Comparison of ENCODE assay signal across 1 cellular context in genomic region chr11:13475091-13475490, GRCh38.
TF ChIP-seq lines count a peak whose summit lies in the region.

No MANE protein-coding gene starts in this region.

TF ChIP-seq in GM23338, 12 proteins besides CTCF, POLR2A, EP300 and RAD21 (continued from another document):
- TF ChIP-seq ZNF462 (CRISPR knock-in tag; IDR thresholded peaks at IDR 0.05) (no peak), CREB1 (CRISPR knock-in tag; IDR thresholded peaks at IDR 0.05; ENCODE audit: low read depth) (no peak), STAT1 (IDR thresholded peaks at IDR 0.05; ENCODE audit: unreplicated experiment) (no peak), ZNF114 (CRISPR knock-in tag; IDR thresholded peaks at IDR 0.05) (no peak), REST (IDR thresholded peaks at IDR 0.05; ENCODE audit: unreplicated experiment) (no peak)
